In genomic region chr17:51153210-51154072, GRCh38 we compare ENCODE assay signal across 8 cellular contexts. TPM values are rescaled to one million over a fixed set of nuclear protein-coding genes. Genes with fewer than 3 reads are reported as not detected.
DNase-seq lines count a peak whose midpoint lies in the region; ATAC-seq and TF ChIP-seq lines count a peak whose summit lies in the region.

Gene NME1 (plus strand): TSS chr17:51153559. CDS start chr17:51155655, 2,096 bp downstream.

- peak; percentile 96 for ATAC-seq in GM23338
- peak; percentile 94 to 98 (median 94) for ATAC-seq in natural killer cell

- peak within 1 kb of the TSS; percentile 56 for H2AFZ ChIP-seq in GM23338

- H3K4me3 Mint-ChIP-seq in GM23338 = no peak within 1 kb of the TSS
- H3K4me3 Mint-ChIP-seq in natural killer cell = no peak within 1 kb of the TSS

- H3K27ac Mint-ChIP-seq in GM23338 (no peak within 1 kb of the TSS), natural killer cell (no peak within 1 kb of the TSS)

- peak within 1 kb of the TSS; percentile 71 for H3K27ac ChIP-seq in GM23338 (ENCODE audit: low read depth)

- intact Hi-C loops in natural killer cell (cut with micrococcal nuclease) = loop anchor here (1.0 to 5.0 kb wide), 7 partner anchors 32 to 434 kb away; partner anchors contain the start of genes LUC7L3, MBTD1, TOB1 and UTP18

- no peaks in the 10 kb centered on the region for H3K9me2 ChIP-seq in GM23338 (ENCODE audit: insufficient read depth)

- no peaks in the 10 kb centered on the region for H3K27me3 ChIP-seq in GM23338 (ENCODE audit: insufficient read depth)

- H3K36me3 ChIP-seq in GM23338 (ENCODE audit: insufficient read depth) = peaks cover 18% of the 10 kb centered on the region

- H3K4me3 ChIP-seq in GM23338 = peak within 1 kb of the TSS; percentile 96

- DNase-seq in ELF-1 (ENCODE audit: low read depth, low spot score) (peak; percentile 99), GM23338 (ENCODE audit: low spot score) (peak; percentile 99), LHCN-M2 (ENCODE audit: low read depth) (peak; percentile 99), RPMI7951 (ENCODE audit: low read depth) (peak; percentile 98), fibroblast of peridontal ligament (ENCODE audit: extremely low read depth) (peak; percentile 100), natural killer cell (peak; percentile 98)
- peak; percentile 94 to 98 for DNase-seq in activated T-helper 1 cell treated with anti-CD3 and anti-CD28 coated beads, Interleukin-2, amount 50 U/mL, for 16 hours (ENCODE audit: low read depth in 1 of 2, low spot score in 1 of 2)
- peak; percentile 95 for DNase-seq in stimulated activated naive CD4-positive, alpha-beta T cell treated with Interleukin-2 at 50 U/mL for 16 hours (lab: John Stamatoyannopoulos, UW)

- no peaks in the 10 kb centered on the region; the same call in 1 of the 3 replicates for H3K4me1 Mint-ChIP-seq in GM23338
- H3K4me1 Mint-ChIP-seq in natural killer cell = no peaks in the 10 kb centered on the region

- H3K36me3 Mint-ChIP-seq in GM23338 (ENCODE audit: low read depth) (peaks cover 35% of the 10 kb centered on the region), natural killer cell (no peaks in the 10 kb centered on the region)

- peaks cover 5% of the 10 kb centered on the region; the same call in 1 of the 2 replicates for H3F3A ChIP-seq in GM23338 (replicated peaks; ENCODE audit: low read depth)

- H3K27me3 Mint-ChIP-seq in GM23338 (ENCODE audit: insufficient read depth, low read depth, poor library complexity) (no peaks in the 10 kb centered on the region), natural killer cell (ENCODE audit: low read depth in 2 of 2) (no peaks in the 10 kb centered on the region)

- peak; percentile 87 to 91 for TF ChIP-seq CTCF in GM23338 (conservative IDR thresholded peaks at IDR 0.05; ENCODE audit: low read depth in 2 of 2)
- peak; percentile 68 for TF ChIP-seq CTCF in natural killer cell (IDR thresholded peaks at IDR 0.05)

- H3K9me3 Mint-ChIP-seq in GM23338 = no peaks in the 10 kb centered on the region
- no peaks in the 10 kb centered on the region for H3K9me3 Mint-ChIP-seq in natural killer cell

- H3K4me1 ChIP-seq in GM23338 (ENCODE audit: insufficient read depth) = peaks cover 7% of the 10 kb centered on the region; the same call in 1 of the 2 replicates

- H3K79me2 ChIP-seq in GM23338 (replicated peaks; ENCODE audit: insufficient read depth) = peaks cover 50% of the 10 kb centered on the region

- H4K20me1 ChIP-seq in GM23338 (replicated peaks; ENCODE audit: insufficient read depth) = peaks cover 15% of the 10 kb centered on the region

- peak within 1 kb of the TSS; percentile 99 for H3K4me2 ChIP-seq in GM23338

TF ChIP-seq in GM23338, 12 proteins besides CTCF, POLR2A, EP300 and RAD21 (continues in another document):
- TF ChIP-seq ZNF331 (CRISPR knock-in tag; IDR thresholded peaks at IDR 0.05; ENCODE audit: low read depth) (no peak), JUNB (IDR thresholded peaks at IDR 0.05; ENCODE audit: unreplicated experiment) (no peak), STAT1 (IDR thresholded peaks at IDR 0.05; ENCODE audit: unreplicated experiment) (no peak), CREB1 (CRISPR knock-in tag; IDR thresholded peaks at IDR 0.05; ENCODE audit: low read depth) (peak; percentile 87), EZH2phosphoT487 (IDR thresholded peaks at IDR 0.05; ENCODE audit: unreplicated experiment) (no peak), REST (IDR thresholded peaks at IDR 0.05; ENCODE audit: unreplicated experiment) (peak; percentile 9), ZNF462 (CRISPR knock-in tag; IDR thresholded peaks at IDR 0.05) (no peak), POLR2AphosphoS5 (IDR thresholded peaks at IDR 0.05; ENCODE audit: low read depth) (peak; percentile 74), EZH2 (IDR thresholded peaks at IDR 0.05; ENCODE audit: low read depth, unreplicated experiment) (no peak)

RNA-seq across cellular contexts. Expression of gene NME1, which starts in this region (rescaled TPM):
- 159 and 185 TPM in 2 replicates for total RNA-seq in GM23338 (2014; rRNA removed; shearing (Covaris generic))
- 534 and 579 TPM in 2 replicates for polyA plus RNA-seq in GM23338 (2016; fragmentation: Nextera tagmentation; extraction: Ambion mirVana)
- 234 and 259 TPM in 2 replicates for total RNA-seq in LHCN-M2 (2014; rRNA removed)
- 271 TPM for polyA plus RNA-seq in LHCN-M2 (2012)
- 223 and 287 TPM in 2 replicates for total RNA-seq in RPMI7951 (2014; rRNA removed; shearing (Covaris generic))
- total RNA-seq in natural killer cell = 10 to 100 TPM; 14.7 to 17.8 (median 15.0) TPM

Comparison
In these comparisons a context has a peak if more than half of its experiments do, and no peak if none do; other contexts are left out.
1. Peak in every context shown above with its lines: DNase-seq, ATAC-seq, H3K4me3 ChIP-seq and H3K27ac ChIP-seq.